In genomic region chrX:2654436-2655340, GRCh38 we compare ENCODE assay signal across 24 cellular contexts. TPM values are rescaled to one million over a fixed set of nuclear protein-coding genes. Genes with fewer than 3 reads are reported as not detected.
A peak's percentile ranks its signal among the peaks of the same experiment; 100 is the strongest.
DNase-seq lines count a peak whose midpoint lies in the region; ATAC-seq, FAIRE-seq and TF ChIP-seq lines count a peak whose summit lies in the region.
"Had no signal": no experiment of that assay in that cellular context is flagged by ENCODE, and none has a peak within 500 bp of the region (broad histone marks: within the 10 kb centered on the region; RNA-seq: fewer than 3 reads in every experiment).

No MANE protein-coding gene starts in this region.

- no peak for ATAC-seq in activated T-helper 17 cell treated with anti-CD3 and anti-CD28 coated beads, Interleukin-2, amount 50 U/mL, for 72 hours (replicated peaks)
- ATAC-seq in HepG2 (peak; percentile 85), GM21423 (IDR thresholded peaks at IDR 0.05; ENCODE audit: unreplicated experiment) (no peak)
- ATAC-seq: activated CD4-positive, alpha-beta T cell treated with anti-CD3 and anti-CD28 coated beads for 36 hours had no signal

- H3K27me3 ChIP-seq in H9 (ENCODE audit: insufficient read depth, low read length) (no peaks in the 10 kb centered on the region), HepG2 (ENCODE audit: control insufficient read depth in 1 of 2, insufficient read depth in 2 of 2, low read length in 2 of 2) (no peaks in the 10 kb centered on the region), stomach (no peaks in the 10 kb centered on the region)

- no peaks in the 10 kb centered on the region for H3K79me2 ChIP-seq in H9 (ENCODE audit: insufficient read depth, low read length)
- no peaks in the 10 kb centered on the region for H3K79me2 ChIP-seq in HepG2 (ENCODE audit: insufficient read depth, low read length)

- CTCF ChIA-PET in HepG2 (lab: Yijun Ruan, JAX; ENCODE audit: low intra/inter-chr PET ratio, low total read pairs), result no interaction called here

- TSS peak; percentile 86 for BruUV-seq in HepG2 (replicated peaks; lab: Mats Ljungman, UMichigan)

- intact Hi-C loops in HepG2 (cut with micrococcal nuclease; ENCODE audit: unreplicated experiment) (loop anchor here (5.0 kb wide), 1 partner anchor 53 kb away; no protein-coding TSS in a partner anchor), stomach (cut with DNase I; ENCODE audit: low total_unique reads) (no loop called here)

- no peaks in the 10 kb centered on the region; a peak in 1 of 5 replicates for H3K9me3 Mint-ChIP-seq in H9
- no peaks in the 10 kb centered on the region for H3K9me3 Mint-ChIP-seq in activated T-helper 17 cell treated with anti-CD3 and anti-CD28 coated beads, Interleukin-2, amount 50 U/mL, for 72 hours

- H3T11ph ChIP-seq in H9 (ENCODE audit: low read length), result no peak overlapping the region

- no peak overlapping the region for H2BK5ac ChIP-seq in H9 (ENCODE audit: insufficient read length, low read length)

- H4K20me1 ChIP-seq in H9 (ENCODE audit: control insufficient read depth, insufficient read depth, insufficient read length) (no peaks in the 10 kb centered on the region), HepG2 (ENCODE audit: insufficient read depth, low read length) (no peaks in the 10 kb centered on the region)

- DNase-seq in H9 (no peak), HepG2 (ENCODE audit: low spot score) (peak; percentile 90), stomach (peak; percentile 64), AML-193 (lab: John Stamatoyannopoulos, UW) (no peak)
- no peak for DNase-seq in activated CD8-positive, alpha-beta memory T cell treated with anti-CD3 and anti-CD28 coated beads, Interleukin-2, amount 50 U/mL, for 48 hours
- DNase-seq: activated CD4-positive, alpha-beta T cell treated with anti-CD3 and anti-CD28 coated beads for 36 hours; activated naive CD4-positive, alpha-beta T cell treated with Interleukin-2 at 50 U/mL for 16 hours; activated T-cell treated with anti-CD3 and anti-CD28 coated beads, Interleukin-2, amount 50 U/mL, for 48 hours; amniotic stem cell; DMS 273 treated with DMSO at 0.1 percent for 48 hours; GM23248; naive B cell; NCI-H1092 treated with DMSO at 0.1 percent for 48 hours; NCI-H187 treated with DMSO at 0.1 percent for 48 hours; NCI-H69; substantia nigra; T-helper 2 cell had no signal

- POLR2A ChIA-PET in HepG2 (lab: Yijun Ruan, JAX), result no interaction called here

- no peak overlapping the region for H3K14ac ChIP-seq in H9 (ENCODE audit: insufficient read depth, low read length)

- TF ChIP-seq CTCF in H9 (conservative IDR thresholded peaks at IDR 0.05) (no peak; the same call in 2 of the 3 replicates), HepG2 (CRISPR knock-in tag; IDR thresholded peaks at IDR 0.05) (peak; percentile 66), stomach (IDR thresholded peaks at IDR 0.05) (no peak)

- no peaks in the 10 kb centered on the region for H3K23me2 ChIP-seq in H9 (ENCODE audit: insufficient read length, low read depth, low read length, poor library complexity, severe bottlenecking)

- no peaks in the 10 kb centered on the region for H3K9me3 ChIP-seq in H9 (ENCODE audit: control insufficient read depth, low read depth, low read length)
- H3K9me3 ChIP-seq in HepG2 (ENCODE audit: low read length), result no peaks in the 10 kb centered on the region
- no peaks in the 10 kb centered on the region for H3K9me3 ChIP-seq in stomach

- no peak overlapping the region for H3K4me3 Mint-ChIP-seq in H9
- H3K4me3 Mint-ChIP-seq in activated T-helper 17 cell treated with anti-CD3 and anti-CD28 coated beads, Interleukin-2, amount 50 U/mL, for 72 hours, result no peak overlapping the region
- H3K4me3 Mint-ChIP-seq: activated CD4-positive, alpha-beta T cell treated with anti-CD3 and anti-CD28 coated beads for 36 hours had no signal

- no peak overlapping the region for H2BK120ac ChIP-seq in H9 (ENCODE audit: low read depth, low read length, poor library complexity, severe bottlenecking)

- TF ChIP-seq EP300 in HepG2 (IDR thresholded peaks at IDR 0.05; ENCODE audit: low read depth in 2 of 2, low read length in 2 of 2) (peak; percentile 1 to 28; a peak in 1 of 4 replicates), HepG2 (CRISPR knock-in tag; IDR thresholded peaks at IDR 0.05; ENCODE audit: borderline replicate concordance) (peak; percentile 32; the same call in 1 of the 2 replicates), stomach (IDR thresholded peaks at IDR 0.05) (no peak)

- no CpG with 5 or more reads among the region's 13 CpGs for WGBS in H9 (ENCODE audit: extremely low coverage, insufficient read length, low lambda C conversion rate)
- WGBS in HepG2 (ENCODE audit: low lambda C conversion rate), result 7% methylated on average over 13 of the region's 13 CpGs
- 62 to 75% (median 69%) methylated on average over 13 of the region's 13 CpGs for WGBS in stomach, 5 donors

- no peak overlapping the region for H2BK15ac ChIP-seq in H9 (ENCODE audit: low read depth, low read length)

- H3K9ac ChIP-seq in H9 (ENCODE audit: extremely low read depth, insufficient read length, low read length), result no peak overlapping the region
- H3K9ac ChIP-seq in HepG2 (ENCODE audit: insufficient read depth, low read depth, low read length), result peak overlapping the region; percentile 66
- H3K9ac ChIP-seq: GM23248 had no signal

- H3K79me1 ChIP-seq in H9 (ENCODE audit: insufficient read depth, low read depth, low read length, poor library complexity, severe bottlenecking), result no peaks in the 10 kb centered on the region

- no peak overlapping the region for H4K91ac ChIP-seq in H9 (ENCODE audit: insufficient read length, low read depth, low read length)

- H2BK20ac ChIP-seq in H9 (ENCODE audit: low read depth, low read length, poor library complexity, severe bottlenecking), result no peak overlapping the region

- TF ChIP-seq POLR2A in HepG2 (IDR thresholded peaks at IDR 0.05; ENCODE audit: insufficient read depth in 1 of 2, low read depth in 2 of 2, low read length in 2 of 2), result peak; percentile 64 to 67
- no peak for TF ChIP-seq POLR2A in stomach (IDR thresholded peaks at IDR 0.05)

- H3K4me1 ChIP-seq in H9 (ENCODE audit: insufficient read depth, low read length), result no peaks in the 10 kb centered on the region
- peaks cover 56% of the 10 kb centered on the region for H3K4me1 ChIP-seq in HepG2 (ENCODE audit: insufficient read depth, low read length)
- peaks cover 0 to 9% (median 0%) of the 10 kb centered on the region in 4 donors for H3K4me1 ChIP-seq in stomach

- H3K36me3 ChIP-seq in HepG2 (replicated peaks in 1 of 2; ENCODE audit: control insufficient read depth in 1 of 2, insufficient read depth in 2 of 2, low read length in 2 of 2), result no peaks in the 10 kb centered on the region; a peak in 1 of 5 replicates
- H3K36me3 ChIP-seq in stomach, result no peaks in the 10 kb centered on the region

- H3K4me2 ChIP-seq in H9 (ENCODE audit: insufficient read depth, insufficient read length, low read length) (no peak overlapping the region), HepG2 (ENCODE audit: low read depth, low read length) (peak overlapping the region; percentile 92)

- H2AFZ ChIP-seq in H9 (ENCODE audit: low read length) (no peak overlapping the region), HepG2 (ENCODE audit: low read length) (peak overlapping the region; percentile 64)
- H2AFZ ChIP-seq: GM23248 had no signal

- H3K4ac ChIP-seq in H9 (ENCODE audit: low read depth, low read length), result no peak overlapping the region

- H3K27ac ChIP-seq in H9 (ENCODE audit: insufficient read length, low read depth, low read length), result no peak overlapping the region
- peak overlapping the region; percentile 95 for H3K27ac ChIP-seq in HepG2 (ENCODE audit: extremely low read length, insufficient read depth, low read length)
- no peak overlapping the region for H3K27ac ChIP-seq in stomach
- H3K27ac ChIP-seq: coronary artery, GM23248, SK-N-MC had no signal

- peaks cover 11 to 26% (median 25%) of the 10 kb centered on the region in 3 experiments for H3K36me3 Mint-ChIP-seq in H9 (ENCODE audit: insufficient read depth in 1 of 3, low read depth in 3 of 3)
- peaks cover 23% of the 10 kb centered on the region for H3K36me3 Mint-ChIP-seq in activated T-helper 17 cell treated with anti-CD3 and anti-CD28 coated beads, Interleukin-2, amount 50 U/mL, for 72 hours (ENCODE audit: low read depth)

- peak; percentile 85 for FAIRE-seq in HepG2 (lab: Jason Lieb, UNC)
- FAIRE-seq: HTR-8/SVneo, keratinocyte, urothelium cell line had no signal

- no peaks in the 10 kb centered on the region for H3K27me3 Mint-ChIP-seq in H9 (ENCODE audit: low read depth)
- no peaks in the 10 kb centered on the region for H3K27me3 Mint-ChIP-seq in activated T-helper 17 cell treated with anti-CD3 and anti-CD28 coated beads, Interleukin-2, amount 50 U/mL, for 72 hours
- H3K27me3 Mint-ChIP-seq: activated CD4-positive, alpha-beta T cell treated with anti-CD3 and anti-CD28 coated beads for 36 hours; naive B cell had no signal

- H3K23ac ChIP-seq in H9 (ENCODE audit: insufficient read length, low read depth, low read length), result no peak overlapping the region

- H3K18ac ChIP-seq in H9 (ENCODE audit: insufficient read length, low read depth, low read length), result no peak overlapping the region

- H2BK12ac ChIP-seq in H9 (ENCODE audit: insufficient read length, low read depth, low read length), result no peak overlapping the region

- in situ Hi-C loops in HepG2 (cut with HindIII; ENCODE audit: extremely low pct_ligation_motif_present, low pct_unique_long_range_greater_than_20kb), result loop anchor here (5.0 kb wide), 1 partner anchor 38 kb away; the partner anchor contains the start of gene CD99

- TF ChIP-seq RAD21 in HepG2 (CRISPR knock-in tag; IDR thresholded peaks at IDR 0.05), result no peak

- H4K5ac ChIP-seq in H9 (ENCODE audit: insufficient read length, low read depth, low read length), result no peak overlapping the region

- H3K4me1 Mint-ChIP-seq in H9, result peaks cover 4 to 10% of the 10 kb centered on the region in 2 experiments
- peaks cover 4% of the 10 kb centered on the region for H3K4me1 Mint-ChIP-seq in activated T-helper 17 cell treated with anti-CD3 and anti-CD28 coated beads, Interleukin-2, amount 50 U/mL, for 72 hours
- H3K4me1 Mint-ChIP-seq: activated CD4-positive, alpha-beta T cell treated with anti-CD3 and anti-CD28 coated beads for 36 hours had no signal

- H3K56ac ChIP-seq in H9 (ENCODE audit: insufficient read length, low read depth, low read length), result no peak overlapping the region

- H4K8ac ChIP-seq in H9 (replicated peaks; ENCODE audit: insufficient read length, low read depth, low read length), result no peak overlapping the region

- H3K4me3 ChIP-seq in HepG2 (replicated peaks in 1 of 3; ENCODE audit: insufficient read depth in 1 of 3, low read depth in 2 of 3, low read length in 3 of 3) (peak overlapping the region; percentile 48 to 68 (median 56)), stomach (no peak overlapping the region)
- H3K4me3 ChIP-seq: coronary artery, GM23248, SK-N-MC had no signal

- no peak overlapping the region for H2AK5ac ChIP-seq in H9 (ENCODE audit: insufficient read length, low read length)

- H3K27ac Mint-ChIP-seq in H9, result peak overlapping the region in 2 of 3 experiments; percentile 27 to 81; a peak in 3 of 7 replicates
- H3K27ac Mint-ChIP-seq in activated T-helper 17 cell treated with anti-CD3 and anti-CD28 coated beads, Interleukin-2, amount 50 U/mL, for 72 hours, result peak overlapping the region; percentile 33
- H3K27ac Mint-ChIP-seq: activated CD4-positive, alpha-beta T cell treated with anti-CD3 and anti-CD28 coated beads for 36 hours had no signal

RNA-seq across cellular contexts. Expression of gene CD99, which starts 36.4 kb away (rescaled TPM):
- total RNA-seq in H9 (2021) (92.1 and 92.4 TPM in 2 replicates), HepG2 (2016; rRNA removed; fragmentation: Illumina TruSeq; extraction: Trizol) (57.9 and 111 TPM in 2 replicates), stomach (100 to 1,000 TPM in 3 of 5 donors, 10 to 100 TPM in 2; 72.9 to 220 (median 153) TPM)
- total RNA-seq in activated T-helper 17 cell treated with anti-CD3 and anti-CD28 coated beads, Interleukin-2, amount 50 U/mL, for 72 hours, result 100 to 1,000 TPM; 157 to 231 TPM
- total RNA-seq in HepG2 (2016; cell fraction: cytosol; rRNA removed; fragmentation: Illumina TruSeq; extraction: Trizol; ENCODE audit: low read depth), result 64.5 and 76.9 TPM in 2 replicates
- 52.0 and 103 TPM in 2 replicates for total RNA-seq in HepG2 (2016; cell fraction: insoluble cytoplasmic fraction; rRNA removed; fragmentation: Illumina TruSeq; extraction: Trizol)
- total RNA-seq in HepG2 (2016; cell fraction: membrane; rRNA removed; fragmentation: Illumina TruSeq; extraction: Trizol), result 78.1 and 98.3 TPM in 2 replicates
- 96.6 and 113 TPM in 2 replicates for total RNA-seq in HepG2 (2016; cell fraction: nucleus; rRNA removed; fragmentation: Illumina TruSeq; extraction: Trizol)
- polyA plus RNA-seq in HepG2 (2011; rRNA removed) (77.7 and 78.8 TPM in 2 replicates), stomach (100 to 1,000 TPM in 2 of 3 donors, 10 to 100 TPM in 1; 97.3 to 207 (median 103) TPM)
- polyA plus RNA-seq in HepG2 (2011; cell fraction: cytosol; rRNA removed), result 125 and 154 TPM in 2 replicates
- 95.3 and 97.6 TPM in 2 replicates for polyA plus RNA-seq in HepG2 (2011; cell fraction: nucleus; rRNA removed)
- polyA plus RNA-seq in HepG2 (2012), result 165 and 308 TPM in 2 replicates
- polyA plus RNA-seq in HepG2 (2016; cell fraction: cytosol; fragmentation: Illumina TruSeq; extraction: Trizol; ENCODE audit: low read depth), result 210 and 248 TPM in 2 replicates
- 125 and 147 TPM in 2 replicates for polyA plus RNA-seq in HepG2 (2016; cell fraction: insoluble cytoplasmic fraction; fragmentation: Illumina TruSeq; extraction: Trizol; ENCODE audit: low read depth)
- 191 and 218 TPM in 2 replicates for polyA plus RNA-seq in HepG2 (2016; cell fraction: membrane; fragmentation: Illumina TruSeq; extraction: Trizol; ENCODE audit: low read depth)
- polyA plus RNA-seq in HepG2 (2016; cell fraction: nucleus; fragmentation: Illumina TruSeq; extraction: Trizol; ENCODE audit: insufficient read depth, low read depth), result 304 and 330 TPM in 2 replicates
- 27.9 and 30.5 TPM in 2 replicates for polyA minus RNA-seq in HepG2 (2011; rRNA and poly(A)+ RNA removed; ENCODE audit: low replicate concordance)
- 59.3 and 60.8 TPM in 2 replicates for polyA minus RNA-seq in HepG2 (2011; cell fraction: cytosol; rRNA and poly(A)+ RNA removed)
- polyA minus RNA-seq in HepG2 (2011; cell fraction: nucleus; rRNA and poly(A)+ RNA removed), result 32.6 TPM in 2 replicates

Comparison
In these comparisons a context has a peak if more than half of its experiments do, and no peak if none do; other contexts are left out.
1. DNase-seq: peak in HepG2 (single experiment) and stomach (single experiment); none in H9 (single experiment), AML-193 (0 of 2) and activated CD8-positive, alpha-beta memory T cell treated with anti-CD3 and anti-CD28 coated beads, Interleukin-2, amount 50 U/mL, for 48 hours (single experiment).
2. H3K4me3 ChIP-seq: peak in HepG2 (3 of 3); none in stomach (0 of 4).
3. POLR2A ChIP-seq: peak in HepG2 (2 of 2); none in stomach (0 of 4).